24 cellular contexts compared by ENCODE assay signal in the genomic region with DNA sequence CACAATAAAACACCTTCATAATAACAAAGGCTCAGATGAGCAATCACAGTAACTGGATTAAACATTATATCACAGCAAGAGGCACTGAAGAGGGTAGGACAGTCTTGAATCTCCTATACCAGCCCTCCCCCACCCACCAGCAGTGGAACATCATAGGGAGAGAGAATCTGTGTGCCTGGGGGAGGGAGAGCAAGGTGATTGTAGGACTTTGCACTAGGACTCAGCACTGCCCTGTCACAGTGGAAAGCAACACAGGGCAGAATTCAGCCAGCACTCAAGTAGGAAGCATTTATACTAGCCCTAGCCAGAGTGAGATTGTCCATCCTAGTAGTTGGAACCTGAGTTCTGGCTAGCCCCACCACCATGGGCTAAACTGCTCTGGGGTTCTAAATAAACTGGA.
"Had no signal": no experiment of that assay in that cellular context is flagged by ENCODE, and none has a peak within 500 bp of the region (broad histone marks: within the 10 kb centered on the region; RNA-seq: fewer than 3 reads in every experiment).

No MANE protein-coding gene starts in this region.

- H3K9me3 ChIP-seq: left lung, mucosa of descending colon, pancreas, prostate gland, sigmoid colon, spleen, suprapubic skin, thoracic aorta, tibial artery, uterus had no signal

- H3K4me3 ChIP-seq: left lung, lung, mucosa of descending colon, pancreas, prostate gland, sigmoid colon, spleen, suprapubic skin, thoracic aorta, tibial artery, uterus had no signal

- H3K27ac ChIP-seq: left lung, pancreas, prostate gland, sigmoid colon, spleen, suprapubic skin, thoracic aorta, tibial artery, uterus had no signal

- DNase-seq: head of caudate nucleus; hypothalamus; islet precursor cell; left lung; mesendoderm; mucosa of descending colon; naive thymus-derived CD4-positive, alpha-beta T cell; pancreas; posterior cingulate gyrus; retina; right cardiac atrium; sigmoid colon; small intestine; spleen; stimulated activated CD4-positive, alpha-beta T cell treated with anti-CD3 and anti-CD28 coated beads, Interleukin-4, amount 100 ng/mL, for 24 hours; stimulated activated naive CD4-positive, alpha-beta T cell; tibial artery; uterus had no signal

- ATAC-seq: left lung; mucosa of descending colon; naive thymus-derived CD4-positive, alpha-beta T cell; natural killer cell treated with Interleukin-12 subunit alpha and Interleukin-12 subunit beta and Interleukin-15 and Interleukin-18, amount 100 ng/mL, for 72 hours; pancreas; right cardiac atrium; stimulated activated effector memory CD8-positive, alpha-beta T cell treated with anti-CD3 and anti-CD28 coated beads, Interleukin-12 subunit alpha, Interleukin-12 subunit beta, amount 100 ng/mL, for 72 hours had no signal

- H3K27me3 ChIP-seq: left lung, pancreas, sigmoid colon, spleen, suprapubic skin, tibial artery, uterus had no signal

- H3K36me3 ChIP-seq: left lung, pancreas, prostate gland, sigmoid colon, spleen, suprapubic skin, thoracic aorta, tibial artery, uterus had no signal

- H3K4me1 ChIP-seq: left lung, pancreas, prostate gland, sigmoid colon, spleen, suprapubic skin, tibial artery, uterus had no signal
